In the genomic region with DNA sequence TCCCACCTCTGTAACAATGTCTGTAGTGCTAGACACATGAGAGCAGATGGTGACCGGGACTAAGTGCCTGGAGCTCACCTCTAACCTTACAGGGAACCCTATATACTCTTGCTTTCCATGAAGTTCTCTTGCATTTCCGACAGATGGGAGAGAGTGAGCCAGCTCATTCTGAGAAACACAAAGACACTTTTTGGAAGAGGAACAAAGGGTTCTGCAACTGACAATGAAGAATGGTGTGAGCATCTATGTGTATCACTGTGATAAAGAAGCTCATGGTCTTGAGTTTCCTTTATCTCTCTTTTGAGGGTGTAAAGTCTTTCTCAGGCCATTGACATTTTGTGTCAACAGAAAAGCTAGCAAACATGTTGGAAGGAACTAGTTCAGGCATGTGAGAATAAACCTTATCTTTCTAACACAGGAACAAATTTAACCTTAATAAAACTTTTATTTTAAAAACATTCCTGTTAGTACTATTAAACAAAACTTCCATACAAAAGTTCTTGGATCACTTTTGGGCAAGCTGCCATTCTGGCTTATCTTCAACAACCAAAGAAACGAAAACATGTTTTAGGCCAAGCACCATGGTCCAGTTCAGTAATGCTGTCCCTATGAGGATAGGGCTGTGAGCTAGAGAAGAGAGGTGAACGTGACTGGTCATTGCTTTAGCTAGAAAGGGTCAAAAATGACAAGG, we compare ENCODE assay signal across 11 cellular contexts.
DNase-seq lines count a peak whose midpoint lies in the region; ATAC-seq and TF ChIP-seq lines count a peak whose summit lies in the region.
"Had no signal": no experiment of that assay in that cellular context is flagged by ENCODE, and none has a peak within 500 bp of the region (broad histone marks: within the 10 kb centered on the region; RNA-seq: fewer than 3 reads in every experiment).

No MANE protein-coding gene starts in this region.

- TF ChIP-seq CTCF in C4-2B (conservative IDR thresholded peaks at IDR 0.05) (no peak), body of pancreas (IDR thresholded peaks at IDR 0.05) (no peak), left ventricle myocardium inferior (IDR thresholded peaks at IDR 0.05; ENCODE audit: borderline replicate concordance) (no peak), psoas muscle (IDR thresholded peaks at IDR 0.05) (no peak)

- TF ChIP-seq POLR2A in body of pancreas (IDR thresholded peaks at IDR 0.05): no peak

- H3K9me3 ChIP-seq in body of pancreas: no peaks in the 10 kb centered on the region
- H3K9me3 ChIP-seq in left ventricle myocardium inferior (replicated peaks): peaks cover 8% of the 10 kb centered on the region
- H3K9me3 ChIP-seq in psoas muscle: no peaks in the 10 kb centered on the region

- H3K27ac ChIP-seq in C4-2B (peak overlapping the region; percentile 47; the same call in 1 of the 2 replicates), body of pancreas (peak overlapping the region in 2 of 4 donors; percentile 36 to 48), left ventricle myocardium inferior (replicated peaks) (peak overlapping the region; percentile 59), psoas muscle (peak overlapping the region; percentile 64)
- H3K27ac ChIP-seq: epithelial cell of prostate had no signal

- H3K4me3 ChIP-seq in body of pancreas (no peak overlapping the region), left ventricle myocardium inferior (no peak overlapping the region), psoas muscle (no peak overlapping the region)

- DNase-seq in body of pancreas: peak; percentile 55 to 69 (median 68)
- DNase-seq in left ventricle myocardium inferior: no peak
- no peak for DNase-seq in psoas muscle
- DNase-seq in glomerular visceral epithelial cell (ENCODE audit: extremely low spot score): no peak
- no peak for DNase-seq in RPMI8226
- no peak for DNase-seq in islet precursor cell
- DNase-seq: KBM-7, NCI-H2107 had no signal

- peak; percentile 58 for ATAC-seq in body of pancreas
- ATAC-seq in psoas muscle: peak; percentile 41 to 76 (median 60)
- no peak for ATAC-seq in GM21717 (IDR thresholded peaks at IDR 0.05; ENCODE audit: unreplicated experiment)

- H3K36me3 ChIP-seq in body of pancreas (replicated peaks in 1 of 2; ENCODE audit: insufficient read depth in 1 of 2, low read depth in 2 of 2) (no peaks in the 10 kb centered on the region), left ventricle myocardium inferior (no peaks in the 10 kb centered on the region), psoas muscle (ENCODE audit: insufficient read depth in 1 of 2, low read depth in 1 of 2) (no peaks in the 10 kb centered on the region)

- intact Hi-C loops in body of pancreas (cut with DNase I) (no loop called here), left ventricle myocardium inferior (cut with micrococcal nuclease) (no loop called here), psoas muscle (cut with DNase I) (no loop called here)

- H3K27me3 ChIP-seq in body of pancreas (no peaks in the 10 kb centered on the region), left ventricle myocardium inferior (ENCODE audit: low read depth) (no peaks in the 10 kb centered on the region), psoas muscle (ENCODE audit: insufficient read depth in 3 of 3, low read length in 2 of 3) (no peaks in the 10 kb centered on the region)

- WGBS in body of pancreas, 2 donors: 34 to 35% methylated on average over 4 of the region's 4 CpGs
- 14 to 26% (median 17%) methylated on average over 4 of the region's 4 CpGs for WGBS in psoas muscle, 3 donors

- H3K4me1 ChIP-seq in body of pancreas (peaks cover 30% of the 10 kb centered on the region), left ventricle myocardium inferior (peaks cover 24% of the 10 kb centered on the region), psoas muscle (peaks cover 23% of the 10 kb centered on the region)

Comparison
In these comparisons a context has a peak if more than half of its experiments do, and no peak if none do; other contexts are left out.
1. DNase-seq: peak in body of pancreas (4 of 4); none in left ventricle myocardium inferior (single experiment), psoas muscle (0 of 2), glomerular visceral epithelial cell (single experiment), RPMI8226 (single experiment) and islet precursor cell (single experiment).